Comparison of ENCODE assay signal across 24 cellular contexts in genomic region chr11:118334746-118335145, GRCh38. TPM values are rescaled to one million over a fixed set of nuclear protein-coding genes. Genes with fewer than 3 reads are reported as not detected.
A peak's percentile ranks its signal among the peaks of the same experiment; 100 is the strongest.
DNase-seq lines count a peak whose midpoint lies in the region; ATAC-seq and TF ChIP-seq lines count a peak whose summit lies in the region.
"Had no signal": no experiment of that assay in that cellular context is flagged by ENCODE, and none has a peak within 500 bp of the region (broad histone marks: within the 10 kb centered on the region; RNA-seq: fewer than 3 reads in every experiment).

No MANE protein-coding gene starts in this region.

- H3K9me3 ChIP-seq in CD4-positive, CD25-positive, alpha-beta regulatory T cell (ENCODE audit: control insufficient read depth in 2 of 2, low read length in 2 of 2): no peaks in the 10 kb centered on the region
- H3K9me3 ChIP-seq in CD4-positive, alpha-beta T cell (ENCODE audit: control insufficient read depth, low read length): no peaks in the 10 kb centered on the region
- no peaks in the 10 kb centered on the region for H3K9me3 ChIP-seq in effector memory CD4-positive, alpha-beta T cell (ENCODE audit: control insufficient read depth, low read length)
- H3K9me3 ChIP-seq: neutrophil, thoracic aorta had no signal

- peak overlapping the region; percentile 91 for H3K27ac ChIP-seq in CD4-positive, CD25-positive, alpha-beta regulatory T cell (ENCODE audit: insufficient read depth, low read length, poor library complexity, severe bottlenecking)
- peak overlapping the region; percentile 65 for H3K27ac ChIP-seq in CD4-positive, alpha-beta T cell (ENCODE audit: low read depth, low read length)
- peak overlapping the region; percentile 63 for H3K27ac ChIP-seq in effector memory CD4-positive, alpha-beta T cell (ENCODE audit: insufficient read depth, low read length, poor library complexity, severe bottlenecking)
- H3K27ac ChIP-seq: brain microvascular endothelial cell, neutrophil, thoracic aorta had no signal

- CTCF ChIA-PET in CD4-positive, alpha-beta T cell (lab: Charles Lee): interaction anchor here (2.7 kb wide), 1 partner anchor 39 kb away, joined by 13 read pairs; no protein-coding TSS in a partner anchor
- CTCF ChIA-PET in activated CD4-positive, alpha-beta memory T cell treated with anti-CD3 and anti-CD28 coated beads for 36 hours (lab: Charles Lee): interaction anchor here (0.6 to 1.1 kb wide), 2 partner anchors 39 to 107 kb away, joined by 3 read pairs; no protein-coding TSS in a partner anchor

- peak overlapping the region; percentile 85 to 98 (median 91) for H3K27ac Mint-ChIP-seq in CD4-positive, CD25-positive, alpha-beta regulatory T cell
- peak overlapping the region; percentile 98 for H3K27ac Mint-ChIP-seq in CD4-positive, alpha-beta T cell
- H3K27ac Mint-ChIP-seq in activated CD4-positive, alpha-beta memory T cell treated with anti-CD3 and anti-CD28 coated beads for 36 hours: peak overlapping the region; percentile 78

- peak in 2 of 3 donors; percentile 56 to 65 for DNase-seq in CD4-positive, CD25-positive, alpha-beta regulatory T cell
- no peak for DNase-seq in CD4-positive, alpha-beta T cell
- no peak for DNase-seq in activated CD4-positive, alpha-beta memory T cell treated with anti-CD3 and anti-CD28 coated beads for 36 hours
- DNase-seq in effector memory CD4-positive, alpha-beta T cell: no peak
- DNase-seq in NCI-H1048 (lab: John Stamatoyannopoulos, UW): no peak
- DNase-seq in NOMO-1 (lab: John Stamatoyannopoulos, UW; ENCODE audit: unreplicated experiment in 2 of 2): no peak
- DNase-seq: activated CD8-positive, alpha-beta memory T cell treated with anti-CD3 and anti-CD28 coated beads, Interleukin-2, amount 50 U/mL, for 48 hours; brain microvascular endothelial cell; cortex of kidney; DMS53; GF-D8; KBM-7; NCI-H146; NCI-H2171 treated with DMSO at 0.1 percent for 48 hours; NCI-H526; RPMI8226; T-helper 9 cell had no signal

- peaks cover 21% of the 10 kb centered on the region for H3K36me3 Mint-ChIP-seq in CD4-positive, CD25-positive, alpha-beta regulatory T cell
- peaks cover 39% of the 10 kb centered on the region for H3K36me3 Mint-ChIP-seq in CD4-positive, alpha-beta T cell (ENCODE audit: low read depth)
- peaks cover 27% of the 10 kb centered on the region for H3K36me3 Mint-ChIP-seq in activated CD4-positive, alpha-beta memory T cell treated with anti-CD3 and anti-CD28 coated beads for 36 hours

- H3K9me3 Mint-ChIP-seq in CD4-positive, CD25-positive, alpha-beta regulatory T cell: no peaks in the 10 kb centered on the region
- H3K9me3 Mint-ChIP-seq in CD4-positive, alpha-beta T cell: no peaks in the 10 kb centered on the region
- no peaks in the 10 kb centered on the region for H3K9me3 Mint-ChIP-seq in activated CD4-positive, alpha-beta memory T cell treated with anti-CD3 and anti-CD28 coated beads for 36 hours

- H3K36me3 ChIP-seq in CD4-positive, CD25-positive, alpha-beta regulatory T cell (ENCODE audit: control insufficient read depth, insufficient read depth, low read length): peaks cover 21% of the 10 kb centered on the region
- peaks cover 7% of the 10 kb centered on the region for H3K36me3 ChIP-seq in effector memory CD4-positive, alpha-beta T cell (ENCODE audit: control insufficient read depth, insufficient read depth, low read length)
- H3K36me3 ChIP-seq: brain microvascular endothelial cell, neutrophil, thoracic aorta had no signal

- POLR2A ChIA-PET in CD4-positive, alpha-beta T cell (lab: Charles Lee): interaction anchor here (0.6 to 1.7 kb wide), 5 partner anchors 8 to 25 kb away, joined by 3 to 5 read pairs (median 3); partner anchors contain the start of genes CD3D and UBE4A
- POLR2A ChIA-PET in activated CD4-positive, alpha-beta memory T cell treated with anti-CD3 and anti-CD28 coated beads for 36 hours (lab: Charles Lee): no interaction called here

- peak overlapping the region; percentile 48 to 82 (median 62) for H3K4me3 Mint-ChIP-seq in CD4-positive, CD25-positive, alpha-beta regulatory T cell
- H3K4me3 Mint-ChIP-seq in CD4-positive, alpha-beta T cell: peak overlapping the region; percentile 50
- peak overlapping the region; percentile 51 for H3K4me3 Mint-ChIP-seq in activated CD4-positive, alpha-beta memory T cell treated with anti-CD3 and anti-CD28 coated beads for 36 hours

- H3K4me1 Mint-ChIP-seq in CD4-positive, CD25-positive, alpha-beta regulatory T cell: peaks cover 5 to 63% (median 39%) of the 10 kb centered on the region in 4 donors
- peaks cover 54% of the 10 kb centered on the region for H3K4me1 Mint-ChIP-seq in CD4-positive, alpha-beta T cell (ENCODE audit: low read depth)
- H3K4me1 Mint-ChIP-seq in activated CD4-positive, alpha-beta memory T cell treated with anti-CD3 and anti-CD28 coated beads for 36 hours (ENCODE audit: low read depth): peaks cover 43% of the 10 kb centered on the region

- H3K4me3 ChIP-seq in CD4-positive, CD25-positive, alpha-beta regulatory T cell (ENCODE audit: low read depth, low read length): peak overlapping the region; percentile 58
- no peak overlapping the region for H3K4me3 ChIP-seq in effector memory CD4-positive, alpha-beta T cell (ENCODE audit: insufficient read depth, low read depth, low read length, poor library complexity, severe bottlenecking)
- H3K4me3 ChIP-seq: lung, thoracic aorta had no signal

- no peak for TF ChIP-seq CTCF in CD4-positive, alpha-beta T cell (IDR thresholded peaks at IDR 0.05)

- H3K4me1 ChIP-seq in CD4-positive, CD25-positive, alpha-beta regulatory T cell (ENCODE audit: control insufficient read depth, insufficient read depth, low read length, poor library complexity, severe bottlenecking): peaks cover 52% of the 10 kb centered on the region
- H3K4me1 ChIP-seq in effector memory CD4-positive, alpha-beta T cell (ENCODE audit: control insufficient read depth, insufficient read depth, low read length, poor library complexity, severe bottlenecking): peaks cover 46% of the 10 kb centered on the region

- intact Hi-C loops in CD4-positive, alpha-beta T cell (cut with DNase I, micrococcal nuclease): no loop called here
- intact Hi-C loops in activated CD4-positive, alpha-beta memory T cell treated with anti-CD3 and anti-CD28 coated beads for 36 hours (cut with micrococcal nuclease): no loop called here

- peak; percentile 34 to 46 for ATAC-seq in CD4-positive, CD25-positive, alpha-beta regulatory T cell (ENCODE audit: low read depth in 2 of 2)
- ATAC-seq in CD4-positive, alpha-beta T cell (ENCODE audit: poor library complexity): peak; percentile 19
- ATAC-seq in HG03565 (IDR thresholded peaks at IDR 0.05; ENCODE audit: unreplicated experiment): no peak

- H3K27me3 ChIP-seq in CD4-positive, CD25-positive, alpha-beta regulatory T cell (ENCODE audit: control insufficient read depth, insufficient read depth, low read length): no peaks in the 10 kb centered on the region
- no peaks in the 10 kb centered on the region for H3K27me3 ChIP-seq in CD4-positive, alpha-beta T cell (ENCODE audit: control insufficient read depth, insufficient read depth, low read length)
- H3K27me3 ChIP-seq in effector memory CD4-positive, alpha-beta T cell (replicated peaks; ENCODE audit: control insufficient read depth, insufficient read depth, low read length, poor library complexity, severe bottlenecking): no peaks in the 10 kb centered on the region
- H3K27me3 ChIP-seq: brain microvascular endothelial cell, neutrophil had no signal

- no peaks in the 10 kb centered on the region for H3K27me3 Mint-ChIP-seq in CD4-positive, CD25-positive, alpha-beta regulatory T cell
- H3K27me3 Mint-ChIP-seq in CD4-positive, alpha-beta T cell: no peaks in the 10 kb centered on the region
- no peaks in the 10 kb centered on the region for H3K27me3 Mint-ChIP-seq in activated CD4-positive, alpha-beta memory T cell treated with anti-CD3 and anti-CD28 coated beads for 36 hours

RNA-seq across cellular contexts. Expression of gene CD3D, which starts 7.8 kb away (rescaled TPM):
- total RNA-seq in CD4-positive, CD25-positive, alpha-beta regulatory T cell: 476 TPM
- 1,000 to 10,000 TPM; 1,148 to 1,577 (median 1,304) TPM for polyA plus RNA-seq in CD4-positive, CD25-positive, alpha-beta regulatory T cell
- 100 to 1,000 TPM; 265 to 274 TPM for total RNA-seq in CD4-positive, alpha-beta T cell
- total RNA-seq in activated CD4-positive, alpha-beta memory T cell treated with anti-CD3 and anti-CD28 coated beads for 36 hours: 100 to 1,000 TPM; 321 to 346 TPM
- total RNA-seq: HT-29, kidney epithelial cell, pulmonary artery endothelial cell had no signal

RNA-seq across cellular contexts. Expression of gene CD3G, which starts 9.4 kb away (rescaled TPM):
- total RNA-seq in CD4-positive, CD25-positive, alpha-beta regulatory T cell: 196 TPM
- 100 to 1,000 TPM; 393 to 477 (median 433) TPM for polyA plus RNA-seq in CD4-positive, CD25-positive, alpha-beta regulatory T cell
- 100 to 1,000 TPM; 102 to 109 TPM for total RNA-seq in CD4-positive, alpha-beta T cell
- 100 to 1,000 TPM; 137 to 138 TPM for total RNA-seq in activated CD4-positive, alpha-beta memory T cell treated with anti-CD3 and anti-CD28 coated beads for 36 hours
- total RNA-seq: HT-29, kidney epithelial cell, pulmonary artery endothelial cell had no signal

RNA-seq across cellular contexts. Expression of gene UBE4A, which starts 24.7 kb away (rescaled TPM):
- 49.1 TPM for total RNA-seq in CD4-positive, CD25-positive, alpha-beta regulatory T cell
- polyA plus RNA-seq in CD4-positive, CD25-positive, alpha-beta regulatory T cell: 10 to 100 TPM; 23.5 to 29.2 (median 25.4) TPM
- 10 to 100 TPM; 40.1 to 43.0 TPM for total RNA-seq in CD4-positive, alpha-beta T cell
- 10 to 100 TPM; 39.1 to 40.4 TPM for total RNA-seq in activated CD4-positive, alpha-beta memory T cell treated with anti-CD3 and anti-CD28 coated beads for 36 hours

RNA-seq across cellular contexts. Expression of gene CD3E, which starts 30.2 kb away (rescaled TPM):
- 585 TPM for total RNA-seq in CD4-positive, CD25-positive, alpha-beta regulatory T cell
- polyA plus RNA-seq in CD4-positive, CD25-positive, alpha-beta regulatory T cell: 100 to 1,000 TPM; 704 to 823 (median 778) TPM
- total RNA-seq in CD4-positive, alpha-beta T cell: 100 to 1,000 TPM; 483 to 515 TPM
- total RNA-seq in activated CD4-positive, alpha-beta memory T cell treated with anti-CD3 and anti-CD28 coated beads for 36 hours: 100 to 1,000 TPM; 476 to 488 TPM
- total RNA-seq: HT-29, kidney epithelial cell, pulmonary artery endothelial cell had no signal

Comparison
In these comparisons a context has a peak if more than half of its experiments do, and no peak if none do; other contexts are left out.
1. DNase-seq: peak in CD4-positive, CD25-positive, alpha-beta regulatory T cell (2 of 3); none in CD4-positive, alpha-beta T cell (0 of 10), activated CD4-positive, alpha-beta memory T cell treated with anti-CD3 and anti-CD28 coated beads for 36 hours (single experiment), effector memory CD4-positive, alpha-beta T cell (0 of 3), NCI-H1048 (single experiment) and NOMO-1 (0 of 2).
2. Peak in every context shown above with its lines, with median percentiles within 50 percentile points of each other: H3K27ac ChIP-seq, H3K27ac Mint-ChIP-seq and H3K4me3 Mint-ChIP-seq.